1 cellular context compared by ENCODE assay signal in the genomic region with DNA sequence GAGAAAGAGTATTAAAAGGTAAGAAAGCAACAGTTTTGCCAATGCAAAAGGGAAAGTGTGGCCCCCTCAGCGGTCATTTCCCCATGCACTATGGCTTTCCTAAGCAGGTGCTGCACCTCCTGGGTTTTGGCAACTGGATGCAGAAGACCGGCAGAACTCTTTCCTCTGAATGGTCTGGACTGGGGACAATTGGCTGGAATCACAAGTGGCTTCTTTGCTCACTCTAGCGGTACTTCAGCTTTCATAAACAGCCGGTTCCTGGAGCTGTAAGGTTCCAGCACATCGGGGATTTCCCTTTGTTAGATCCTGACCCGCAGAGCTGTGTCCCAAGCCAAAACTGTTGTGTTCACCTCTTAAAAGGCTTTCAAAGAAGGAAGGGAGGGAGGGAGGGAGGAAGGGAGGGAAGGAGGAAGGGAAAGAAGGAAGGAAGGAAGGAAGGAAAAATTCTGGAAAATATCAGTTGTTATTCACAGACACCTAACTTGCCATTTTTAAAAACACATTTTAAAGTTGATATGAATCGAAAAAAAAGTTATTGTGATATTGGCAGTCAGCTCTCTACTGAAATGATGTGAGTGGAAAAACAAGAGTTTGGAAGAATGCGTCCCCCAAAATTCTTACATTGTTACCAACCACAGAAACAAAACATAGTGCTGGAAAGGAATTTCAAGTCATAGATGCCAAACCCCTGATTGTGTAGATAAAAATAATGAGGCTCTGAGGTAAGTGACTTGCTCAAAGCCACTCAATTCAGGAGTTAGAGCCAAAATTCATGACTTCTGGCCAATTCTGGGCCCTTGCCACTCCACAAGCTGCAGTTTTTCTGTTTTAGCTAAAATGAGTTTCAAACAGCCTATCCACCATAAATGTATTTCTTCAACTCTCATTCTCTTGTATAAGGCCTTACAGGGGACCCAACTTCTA.
A peak's percentile ranks its signal among the peaks of the same experiment; 100 is the strongest.
TF ChIP-seq lines count a peak whose summit lies in the region.

No MANE protein-coding gene starts in this region.

TF ChIP-seq in HEK293, 187 proteins besides CTCF, POLR2A, EP300 and RAD21 (continued from another document and continues in another):
- TF ChIP-seq, protein P1, sequence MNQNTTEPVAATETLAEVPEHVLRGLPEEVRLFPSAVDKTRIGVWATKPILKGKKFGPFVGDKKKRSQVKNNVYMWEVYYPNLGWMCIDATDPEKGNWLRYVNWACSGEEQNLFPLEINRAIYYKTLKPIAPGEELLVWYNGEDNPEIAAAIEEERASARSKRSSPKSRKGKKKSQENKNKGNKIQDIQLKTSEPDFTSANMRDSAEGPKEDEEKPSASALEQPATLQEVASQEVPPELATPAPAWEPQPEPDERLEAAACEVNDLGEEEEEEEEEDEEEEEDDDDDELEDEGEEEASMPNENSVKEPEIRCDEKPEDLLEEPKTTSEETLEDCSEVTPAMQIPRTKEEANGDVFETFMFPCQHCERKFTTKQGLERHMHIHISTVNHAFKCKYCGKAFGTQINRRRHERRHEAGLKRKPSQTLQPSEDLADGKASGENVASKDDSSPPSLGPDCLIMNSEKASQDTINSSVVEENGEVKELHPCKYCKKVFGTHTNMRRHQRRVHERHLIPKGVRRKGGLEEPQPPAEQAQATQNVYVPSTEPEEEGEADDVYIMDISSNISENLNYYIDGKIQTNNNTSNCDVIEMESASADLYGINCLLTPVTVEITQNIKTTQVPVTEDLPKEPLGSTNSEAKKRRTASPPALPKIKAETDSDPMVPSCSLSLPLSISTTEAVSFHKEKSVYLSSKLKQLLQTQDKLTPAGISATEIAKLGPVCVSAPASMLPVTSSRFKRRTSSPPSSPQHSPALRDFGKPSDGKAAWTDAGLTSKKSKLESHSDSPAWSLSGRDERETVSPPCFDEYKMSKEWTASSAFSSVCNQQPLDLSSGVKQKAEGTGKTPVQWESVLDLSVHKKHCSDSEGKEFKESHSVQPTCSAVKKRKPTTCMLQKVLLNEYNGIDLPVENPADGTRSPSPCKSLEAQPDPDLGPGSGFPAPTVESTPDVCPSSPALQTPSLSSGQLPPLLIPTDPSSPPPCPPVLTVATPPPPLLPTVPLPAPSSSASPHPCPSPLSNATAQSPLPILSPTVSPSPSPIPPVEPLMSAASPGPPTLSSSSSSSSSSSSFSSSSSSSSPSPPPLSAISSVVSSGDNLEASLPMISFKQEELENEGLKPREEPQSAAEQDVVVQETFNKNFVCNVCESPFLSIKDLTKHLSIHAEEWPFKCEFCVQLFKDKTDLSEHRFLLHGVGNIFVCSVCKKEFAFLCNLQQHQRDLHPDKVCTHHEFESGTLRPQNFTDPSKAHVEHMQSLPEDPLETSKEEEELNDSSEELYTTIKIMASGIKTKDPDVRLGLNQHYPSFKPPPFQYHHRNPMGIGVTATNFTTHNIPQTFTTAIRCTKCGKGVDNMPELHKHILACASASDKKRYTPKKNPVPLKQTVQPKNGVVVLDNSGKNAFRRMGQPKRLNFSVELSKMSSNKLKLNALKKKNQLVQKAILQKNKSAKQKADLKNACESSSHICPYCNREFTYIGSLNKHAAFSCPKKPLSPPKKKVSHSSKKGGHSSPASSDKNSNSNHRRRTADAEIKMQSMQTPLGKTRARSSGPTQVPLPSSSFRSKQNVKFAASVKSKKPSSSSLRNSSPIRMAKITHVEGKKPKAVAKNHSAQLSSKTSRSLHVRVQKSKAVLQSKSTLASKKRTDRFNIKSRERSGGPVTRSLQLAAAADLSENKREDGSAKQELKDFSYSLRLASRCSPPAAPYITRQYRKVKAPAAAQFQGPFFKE (tag by site-specific recombination; IDR thresholded peaks at IDR 0.05; ENCODE audit: borderline replicate concordance), result no peak
- TF ChIP-seq ZNF626 (tag by site-specific recombination; IDR thresholded peaks at IDR 0.05) (no peak), GLIS1 (tag by site-specific recombination; IDR thresholded peaks at IDR 0.05) (peak; percentile 61), MZF1 (tag by site-specific recombination; IDR thresholded peaks at IDR 0.05; ENCODE audit: borderline replicate concordance) (peak; percentile 58; the same call in 1 of the 2 replicates), ZNF24 (tag by site-specific recombination; IDR thresholded peaks at IDR 0.05) (no peak), ZNF571 (tag by site-specific recombination; IDR thresholded peaks at IDR 0.05) (no peak), PRDM6 (tag by site-specific recombination; IDR thresholded peaks at IDR 0.05) (peak; percentile 72), ZNF211 (tag by site-specific recombination; IDR thresholded peaks at IDR 0.05; ENCODE audit: low read depth) (no peak), ZNF596 (tag by site-specific recombination; IDR thresholded peaks at IDR 0.05) (no peak), ZNF48 (tag by site-specific recombination; IDR thresholded peaks at IDR 0.05) (no peak), PATZ1 (tag by site-specific recombination; IDR thresholded peaks at IDR 0.05) (no peak; the same call in 1 of the 2 replicates), ZBTB17 (tag by site-specific recombination; IDR thresholded peaks at IDR 0.05) (no peak), ZNF518A (tag by site-specific recombination; conservative IDR thresholded peaks at IDR 0.05; ENCODE audit: low read depth) (no peak), ZNF549 (tag by site-specific recombination; IDR thresholded peaks at IDR 0.05) (no peak), ZNF10 (tag by site-specific recombination; IDR thresholded peaks at IDR 0.05) (peak; percentile 99), ZNF394 (tag by site-specific recombination; IDR thresholded peaks at IDR 0.05; ENCODE audit: borderline replicate concordance) (no peak), ZSCAN16 (tag by site-specific recombination; IDR thresholded peaks at IDR 0.05) (no peak), ZNF664 (tag by site-specific recombination; IDR thresholded peaks at IDR 0.05) (no peak), IKZF3 (tag by site-specific recombination; IDR thresholded peaks at IDR 0.05) (0 out of 2 replicates have a peak, but pooled peaks have one; percentile 29), KLF1 (tag by site-specific recombination; IDR thresholded peaks at IDR 0.05) (no peak), AEBP2 (tag by site-specific recombination; IDR thresholded peaks at IDR 0.05; ENCODE audit: borderline replicate concordance) (no peak), GLI4 (tag by site-specific recombination; IDR thresholded peaks at IDR 0.05) (no peak), SETDB1 (IDR thresholded peaks at IDR 0.05; ENCODE audit: insufficient read length, low read length) (no peak), KLF10 (tag by site-specific recombination; IDR thresholded peaks at IDR 0.05) (0 out of 2 replicates have a peak, but pooled peaks have one; percentile 15), ZNF112 (tag by site-specific recombination; IDR thresholded peaks at IDR 0.05) (no peak), SCRT2 (tag by site-specific recombination; IDR thresholded peaks at IDR 0.05) (peak; percentile 63), PRDM1 (tag by site-specific recombination; IDR thresholded peaks at IDR 0.05) (peak; percentile 92), ZNF341 (tag by site-specific recombination; IDR thresholded peaks at IDR 0.05; ENCODE audit: low read depth) (peak; percentile 82)
- TF ChIP-seq, protein P2, sequence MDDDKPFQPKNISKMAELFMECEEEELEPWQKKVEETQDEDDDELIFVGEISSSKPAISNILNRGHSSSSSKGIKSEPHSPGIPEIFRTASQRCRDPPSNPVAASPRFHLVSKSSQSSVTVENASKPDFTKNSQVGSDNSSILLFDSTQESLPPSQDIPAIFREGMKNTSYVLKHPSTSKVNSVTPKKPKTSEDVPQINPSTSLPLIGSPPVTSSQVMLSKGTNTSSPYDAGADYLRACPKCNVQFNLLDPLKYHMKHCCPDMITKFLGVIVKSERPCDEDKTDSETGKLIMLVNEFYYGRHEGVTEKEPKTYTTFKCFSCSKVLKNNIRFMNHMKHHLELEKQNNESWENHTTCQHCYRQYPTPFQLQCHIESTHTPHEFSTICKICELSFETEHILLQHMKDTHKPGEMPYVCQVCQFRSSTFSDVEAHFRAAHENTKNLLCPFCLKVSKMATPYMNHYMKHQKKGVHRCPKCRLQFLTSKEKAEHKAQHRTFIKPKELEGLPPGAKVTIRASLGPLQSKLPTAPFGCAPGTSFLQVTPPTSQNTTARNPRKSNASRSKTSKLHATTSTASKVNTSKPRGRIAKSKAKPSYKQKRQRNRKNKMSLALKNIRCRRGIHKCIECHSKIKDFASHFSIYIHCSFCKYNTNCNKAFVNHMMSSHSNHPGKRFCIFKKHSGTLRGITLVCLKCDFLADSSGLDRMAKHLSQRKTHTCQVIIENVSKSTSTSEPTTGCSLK (tag by site-specific recombination; IDR thresholded peaks at IDR 0.05), result no peak
- TF ChIP-seq, protein P3, sequence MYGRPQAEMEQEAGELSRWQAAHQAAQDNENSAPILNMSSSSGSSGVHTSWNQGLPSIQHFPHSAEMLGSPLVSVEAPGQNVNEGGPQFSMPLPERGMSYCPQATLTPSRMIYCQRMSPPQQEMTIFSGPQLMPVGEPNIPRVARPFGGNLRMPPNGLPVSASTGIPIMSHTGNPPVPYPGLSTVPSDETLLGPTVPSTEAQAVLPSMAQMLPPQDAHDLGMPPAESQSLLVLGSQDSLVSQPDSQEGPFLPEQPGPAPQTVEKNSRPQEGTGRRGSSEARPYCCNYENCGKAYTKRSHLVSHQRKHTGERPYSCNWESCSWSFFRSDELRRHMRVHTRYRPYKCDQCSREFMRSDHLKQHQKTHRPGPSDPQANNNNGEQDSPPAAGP (tag by site-specific recombination; IDR thresholded peaks at IDR 0.05), result no peak
- TF ChIP-seq, protein P4, sequence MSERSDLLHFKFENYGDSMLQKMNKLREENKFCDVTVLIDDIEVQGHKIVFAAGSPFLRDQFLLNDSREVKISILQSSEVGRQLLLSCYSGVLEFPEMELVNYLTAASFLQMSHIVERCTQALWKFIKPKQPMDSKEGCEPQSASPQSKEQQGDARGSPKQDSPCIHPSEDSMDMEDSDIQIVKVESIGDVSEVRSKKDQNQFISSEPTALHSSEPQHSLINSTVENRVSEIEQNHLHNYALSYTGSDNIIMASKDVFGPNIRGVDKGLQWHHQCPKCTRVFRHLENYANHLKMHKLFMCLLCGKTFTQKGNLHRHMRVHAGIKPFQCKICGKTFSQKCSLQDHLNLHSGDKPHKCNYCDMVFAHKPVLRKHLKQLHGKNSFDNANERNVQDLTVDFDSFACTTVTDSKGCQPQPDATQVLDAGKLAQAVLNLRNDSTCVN (tag by site-specific recombination; optimal IDR thresholded peaks at IDR 0.05), result no peak
